Comparison of ENCODE assay signal across 16 cellular contexts in the genomic region with DNA sequence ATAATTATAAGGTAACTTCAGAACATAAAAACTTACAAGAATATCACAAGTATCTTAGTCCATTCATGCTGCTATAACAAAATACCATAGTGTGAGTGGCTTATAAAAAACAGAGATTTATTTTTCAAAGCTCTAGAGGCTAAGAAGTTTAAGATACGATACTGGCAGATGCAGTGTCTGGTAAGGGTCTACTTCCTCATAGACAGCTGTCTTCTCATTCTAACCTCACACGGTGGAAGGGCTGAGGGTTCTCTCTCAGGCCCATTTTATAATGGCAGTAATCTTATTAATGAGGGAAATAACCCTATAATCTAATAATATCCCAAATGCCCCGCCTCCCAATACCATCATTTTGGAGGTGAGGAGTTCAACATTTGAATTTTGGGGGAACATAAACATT.
"Had no signal": no experiment of that assay in that cellular context is flagged by ENCODE, and none has a peak within 500 bp of the region (broad histone marks: within the 10 kb centered on the region; RNA-seq: fewer than 3 reads in every experiment).

No MANE protein-coding gene starts in this region.

- H3K4me1 ChIP-seq: esophagus muscularis mucosa had no signal

- H3K9me3 Mint-ChIP-seq: nephron had no signal

- H3K36me3 ChIP-seq: esophagus muscularis mucosa, suprapubic skin, upper lobe of left lung had no signal

- H3K4me3 ChIP-seq: dorsolateral prefrontal cortex, esophagus muscularis mucosa, psoas muscle, suprapubic skin, upper lobe of left lung had no signal

- H3K27me3 Mint-ChIP-seq: activated naive CD8-positive, alpha-beta T cell had no signal

- DNase-seq: activated CD4-positive, alpha-beta T cell treated with anti-CD3 and anti-CD28 coated beads for 1 hour; activated CD4-positive, alpha-beta T cell treated with anti-CD3 and anti-CD28 coated beads, Interleukin-2, amount 50 U/mL, for 48 hours; activated gamma-delta T cell; activated T-cell treated with anti-CD3 and anti-CD28 coated beads, Interleukin-2, amount 50 U/mL, for 48 hours; amygdala; dorsolateral prefrontal cortex; occipital lobe; psoas muscle; stimulated activated CD4-positive, alpha-beta T cell treated with anti-CD3 and anti-CD28 coated beads, Interleukin-2, amount 100 ng/mL, for 48 hours; stimulated activated naive CD8-positive, alpha-beta T cell treated with anti-CD3 and anti-CD28 coated beads, Interleukin-15, Interleukin-2, amounts not matched to agents 100 U/mL and 50 U/mL, for 24 hours; upper lobe of left lung had no signal

- H3K4me3 Mint-ChIP-seq: activated naive CD8-positive, alpha-beta T cell; nephron had no signal

- ATAC-seq: psoas muscle; sciatic nerve; stimulated activated naive CD8-positive, alpha-beta T cell treated with anti-CD3 and anti-CD28 coated beads, Interleukin-15, Interleukin-2, amounts not matched to agents 100 U/mL and 50 U/mL, for 24 hours had no signal

- H3K27me3 ChIP-seq: dorsolateral prefrontal cortex, esophagus muscularis mucosa, suprapubic skin, upper lobe of left lung had no signal

- H3K4me1 Mint-ChIP-seq: nephron had no signal

- H3K27ac ChIP-seq: dorsolateral prefrontal cortex, esophagus muscularis mucosa, suprapubic skin, upper lobe of left lung had no signal

- H3K27ac Mint-ChIP-seq: activated naive CD8-positive, alpha-beta T cell; nephron had no signal

- H3K36me3 Mint-ChIP-seq: activated naive CD8-positive, alpha-beta T cell had no signal

- H3K9me3 ChIP-seq: esophagus muscularis mucosa, psoas muscle, suprapubic skin, upper lobe of left lung had no signal
